Comparison of ENCODE assay signal across 1 cellular context in genomic region chr20:36470482-36471062, GRCh38.
TF ChIP-seq lines count a peak whose summit lies in the region.

No MANE protein-coding gene starts in this region.

TF ChIP-seq in HepG2, 621 proteins besides CTCF, POLR2A, EP300 and RAD21 (continued from another document):
- TF ChIP-seq HMGXB3 (CRISPR knock-in tag; IDR thresholded peaks at IDR 0.05; ENCODE audit: borderline replicate concordance) = 0 out of 2 replicates have a peak, but pooled peaks have one; percentile 21
- 0 out of 2 replicates have a peak, but pooled peaks have one; percentile 6 for TF ChIP-seq ZNF567 (CRISPR knock-in tag; IDR thresholded peaks at IDR 0.05; ENCODE audit: borderline replicate concordance)
- TF ChIP-seq RBM22 (optimal IDR thresholded peaks at IDR 0.05; ENCODE audit: low read length) = peak; percentile 40
- 0 out of 2 replicates have a peak, but pooled peaks have one; percentile 4 for TF ChIP-seq PAX8 (CRISPR knock-in tag; IDR thresholded peaks at IDR 0.05; ENCODE audit: borderline replicate concordance)
- no peak for TF ChIP-seq HINFP (CRISPR knock-in tag; IDR thresholded peaks at IDR 0.05; ENCODE audit: low read depth)
- TF ChIP-seq TBX2 (CRISPR knock-in tag; IDR thresholded peaks at IDR 0.05; ENCODE audit: borderline replicate concordance) = no peak
- no peak for TF ChIP-seq HNRNPH1 (optimal IDR thresholded peaks at IDR 0.05; ENCODE audit: low read depth, low read length)
- TF ChIP-seq ZNF709 (CRISPR knock-in tag; IDR thresholded peaks at IDR 0.05) = no peak
- TF ChIP-seq MAFG (CRISPR knock-in tag; IDR thresholded peaks at IDR 0.05) = no peak
- 0 out of 2 replicates have a peak, but pooled peaks have one; percentile 6 for TF ChIP-seq ZNF33B (CRISPR knock-in tag; IDR thresholded peaks at IDR 0.05)
- TF ChIP-seq PLRG1 (conservative IDR thresholded peaks at IDR 0.05) = no peak
- TF ChIP-seq CCAR2 (optimal IDR thresholded peaks at IDR 0.05; ENCODE audit: low read depth, low read length) = no peak
